9 cellular contexts compared by ENCODE assay signal in genomic region chr19:18488838-18489626, GRCh38. TPM values are rescaled to one million over a fixed set of nuclear protein-coding genes. Genes with fewer than 3 reads are reported as not detected.
DNase-seq lines count a peak whose midpoint lies in the region; ATAC-seq and TF ChIP-seq lines count a peak whose summit lies in the region.
"Had no signal": no experiment of that assay in that cellular context is flagged by ENCODE, and none has a peak within 500 bp of the region (broad histone marks: within the 10 kb centered on the region; RNA-seq: fewer than 3 reads in every experiment).

No MANE protein-coding gene starts in this region.

- POLR2A ChIA-PET in Panc1 (lab: Charles Lee), result interaction anchor here (0.5 kb wide), 1 partner anchor 20 kb away, joined by 9 read pairs; no protein-coding TSS in a partner anchor

- peaks cover 41% of the 10 kb centered on the region for H3K4me1 Mint-ChIP-seq in GM23338

- no peak overlapping the region for H3K4me3 ChIP-seq in GM23338
- H3K4me3 ChIP-seq in Panc1 (ENCODE audit: low read depth in 2 of 2, low read length in 2 of 2), result no peak overlapping the region
- no peak overlapping the region for H3K4me3 ChIP-seq in fibroblast of villous mesenchyme (ENCODE audit: low read depth, low read length)

- H3K27me3 Mint-ChIP-seq in GM23338 (ENCODE audit: insufficient read depth, low read depth, poor library complexity), result peaks cover 9% of the 10 kb centered on the region

- no peaks in the 10 kb centered on the region for H3K9me3 ChIP-seq in Panc1 (ENCODE audit: control insufficient read depth, insufficient read depth, low read depth, low read length)

- H3K36me3 ChIP-seq in GM23338 (ENCODE audit: insufficient read depth) (no peaks in the 10 kb centered on the region), Panc1 (ENCODE audit: control insufficient read depth, insufficient read depth, low read length) (no peaks in the 10 kb centered on the region)

- H3K36me3 Mint-ChIP-seq in GM23338 (ENCODE audit: low read depth), result no peaks in the 10 kb centered on the region

- no peak overlapping the region for H3K4me2 ChIP-seq in GM23338

- H2AFZ ChIP-seq in GM23338, result no peak overlapping the region

- TF ChIP-seq CTCF in GM23338 (conservative IDR thresholded peaks at IDR 0.05; ENCODE audit: low read depth in 2 of 2) (peak; percentile 53 to 68), Panc1 (IDR thresholded peaks at IDR 0.05) (peak; percentile 57; the same call in 1 of the 2 replicates), fibroblast of villous mesenchyme (IDR thresholded peaks at IDR 0.05; ENCODE audit: insufficient read depth, low read depth, low read length) (peak; percentile 49)

- H3K27ac ChIP-seq in GM23338 (ENCODE audit: low read depth), result 0 out of 2 replicates have a peak overlapping the region, but pooled peaks have one; percentile 3
- H3K27ac ChIP-seq in Panc1 (ENCODE audit: low read length), result no peak overlapping the region

- H3K9me3 Mint-ChIP-seq in GM23338, result no peaks in the 10 kb centered on the region

- H4K20me1 ChIP-seq in GM23338 (replicated peaks; ENCODE audit: insufficient read depth), result peaks cover 46% of the 10 kb centered on the region

- H3K4me3 Mint-ChIP-seq in GM23338, result no peak overlapping the region

- in situ Hi-C loops in Panc1 (cut with HindIII; ENCODE audit: low pct_unique_long_range_greater_than_20kb, low sequenced_read_pairs), result no loop called here

- H3K27me3 ChIP-seq in GM23338 (ENCODE audit: insufficient read depth) (no peaks in the 10 kb centered on the region), Panc1 (ENCODE audit: control insufficient read depth, insufficient read depth, low read length) (no peaks in the 10 kb centered on the region)

- no TSS peak for BruUV-seq in Panc1 (replicated peaks; lab: Mats Ljungman, UMichigan)

- H3K4me1 ChIP-seq in GM23338 (ENCODE audit: insufficient read depth) (no peaks in the 10 kb centered on the region; the same call in 1 of the 2 replicates), Panc1 (ENCODE audit: control insufficient read depth, insufficient read depth, low read length) (peaks cover 9% of the 10 kb centered on the region)

- 0 out of 2 replicates have a peak, but pooled peaks cover 7% of the 10 kb centered on the region for H3F3A ChIP-seq in GM23338 (replicated peaks; ENCODE audit: low read depth)

- CTCF ChIA-PET in Panc1 (lab: Charles Lee), result interaction anchor here (0.5 to 1.0 kb wide), 4 partner anchors 9 to 590 kb away, joined by 3 to 7 read pairs (median 4); no protein-coding TSS in a partner anchor

- peak; percentile 85 for DNase-seq in GM23338 (ENCODE audit: low spot score)
- no peak for DNase-seq in Panc1 (ENCODE audit: low read depth, low spot score)
- peak; percentile 51 for DNase-seq in fibroblast of villous mesenchyme (ENCODE audit: low read depth)
- peak; percentile 32 for DNase-seq in renal cortical epithelial cell (ENCODE audit: low read depth)
- DNase-seq in stimulated activated CD4-positive, alpha-beta T cell treated with anti-CD3 and anti-CD28 coated beads, Interleukin-2, amount 100 ng/mL, for 24 hours, result no peak
- DNase-seq: activated T-cell treated with anti-CD3 and anti-CD28 coated beads, Interleukin-2, amount 50 U/mL, for 48 hours had no signal

- intact Hi-C loops in Panc1 (cut with micrococcal nuclease; ENCODE audit: unreplicated experiment), result no loop called here

- ATAC-seq in GM23338, result peak; percentile 76
- no peak for ATAC-seq in Panc1
- ATAC-seq in HG03439 (IDR thresholded peaks at IDR 0.05; ENCODE audit: unreplicated experiment), result no peak
- ATAC-seq in HG03571 (IDR thresholded peaks at IDR 0.05; ENCODE audit: unreplicated experiment), result no peak
- no peak for ATAC-seq in esophagus mucosa

- H3K27ac Mint-ChIP-seq in GM23338, result no peak overlapping the region

- no peaks in the 10 kb centered on the region for H3K9me2 ChIP-seq in GM23338 (ENCODE audit: insufficient read depth)

- peaks cover 50% of the 10 kb centered on the region for H3K79me2 ChIP-seq in GM23338 (replicated peaks; ENCODE audit: insufficient read depth)

TF ChIP-seq in GM23338, 12 proteins besides CTCF, POLR2A, EP300 and RAD21 (continues in another document):
- no peak for TF ChIP-seq ETS1 (IDR thresholded peaks at IDR 0.05)

RNA-seq across cellular contexts. Expression of gene ELL, which starts 32.8 kb away (rescaled TPM):
- total RNA-seq in GM23338 (2014; rRNA removed; shearing (Covaris generic)), result 16.2 and 20.1 TPM in 2 replicates
- 9.1 and 11.3 TPM in 2 replicates for polyA plus RNA-seq in GM23338 (2016; fragmentation: Nextera tagmentation; extraction: Ambion mirVana)
- total RNA-seq in Panc1 (2021; ENCODE audit: unreplicated experiment) (18.6 TPM), fibroblast of villous mesenchyme (15.1 and 19.9 TPM in 2 replicates), renal cortical epithelial cell (7.5 and 13.3 TPM in 2 replicates), esophagus mucosa (7.5 TPM)
- 15.9 TPM for polyA plus RNA-seq in Panc1 (2012; ENCODE audit: insufficient read length)

RNA-seq across cellular contexts. Expression of gene ISYNA1, which starts 51.1 kb away (rescaled TPM):
- total RNA-seq in GM23338 (2014; rRNA removed; shearing (Covaris generic)), result 199 and 208 TPM in 2 replicates
- polyA plus RNA-seq in GM23338 (2016; fragmentation: Nextera tagmentation; extraction: Ambion mirVana), result 191 and 217 TPM in 2 replicates
- 351 TPM for total RNA-seq in Panc1 (2021; ENCODE audit: unreplicated experiment)
- polyA plus RNA-seq in Panc1 (2012; ENCODE audit: insufficient read length), result 540 TPM
- 25.4 and 48.4 TPM in 2 replicates for total RNA-seq in fibroblast of villous mesenchyme
- 37.5 and 69.9 TPM in 2 replicates for total RNA-seq in renal cortical epithelial cell
- 8.5 TPM for total RNA-seq in esophagus mucosa

RNA-seq across cellular contexts. Expression of gene FKBP8, which starts 54.3 kb away (rescaled TPM):
- total RNA-seq in GM23338 (2014; rRNA removed; shearing (Covaris generic)), result 291 and 367 TPM in 2 replicates
- polyA plus RNA-seq in GM23338 (2016; fragmentation: Nextera tagmentation; extraction: Ambion mirVana), result 158 and 164 TPM in 2 replicates
- total RNA-seq in Panc1 (2021; ENCODE audit: unreplicated experiment) (182 TPM), fibroblast of villous mesenchyme (209 and 241 TPM in 2 replicates), renal cortical epithelial cell (215 and 278 TPM in 2 replicates), esophagus mucosa (125 TPM)
- polyA plus RNA-seq in Panc1 (2012; ENCODE audit: insufficient read length), result 479 TPM

Comparison
In these comparisons a context has a peak if more than half of its experiments do, and no peak if none do; other contexts are left out.
1. DNase-seq: peak in GM23338 (single experiment), fibroblast of villous mesenchyme (single experiment) and renal cortical epithelial cell (single experiment); none in Panc1 (single experiment) and stimulated activated CD4-positive, alpha-beta T cell treated with anti-CD3 and anti-CD28 coated beads, Interleukin-2, amount 100 ng/mL, for 24 hours (0 of 2).
2. Peak in every context shown above with its lines, with median percentiles within 50 percentile points of each other: CTCF ChIP-seq.